In the genomic region with DNA sequence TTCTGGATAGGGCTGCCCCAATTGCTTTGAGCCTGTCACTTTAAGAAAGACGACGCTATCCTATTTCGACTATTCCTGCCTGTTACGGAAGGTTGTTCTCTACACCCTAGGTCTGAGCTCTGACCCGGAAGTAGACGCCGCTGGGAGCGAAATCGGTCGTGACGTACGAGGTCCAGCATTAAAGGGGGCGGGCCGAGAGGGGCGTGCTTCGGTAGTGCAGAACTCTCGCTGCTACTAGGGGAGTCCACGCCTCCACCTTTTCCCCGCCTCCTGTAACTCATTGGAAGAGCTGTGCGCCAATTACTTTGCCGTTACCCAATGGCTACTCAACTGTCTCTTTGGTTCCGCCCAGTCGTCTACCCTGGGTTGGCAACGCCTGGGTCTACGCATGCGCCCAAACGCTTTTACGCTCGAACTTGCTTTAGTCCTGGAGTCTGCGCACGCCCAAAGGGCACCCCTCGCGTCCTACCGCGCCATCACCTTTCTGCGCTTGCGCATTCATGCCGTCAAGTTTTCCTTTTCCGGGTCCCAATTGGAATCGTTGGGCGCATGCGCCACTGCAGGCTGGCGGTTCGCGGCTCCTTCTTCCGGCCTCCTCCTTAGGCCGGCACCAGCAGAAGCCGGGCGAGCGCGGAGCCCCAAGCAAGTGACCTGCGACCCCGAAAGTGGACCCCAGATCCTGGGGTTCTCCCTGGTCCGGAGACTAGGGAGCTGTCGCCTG, we compare ENCODE assay signal across 8 cellular contexts.
DNase-seq lines count a peak whose midpoint lies in the region; ATAC-seq and FAIRE-seq lines count a peak whose summit lies in the region.

A gene (plus strand): TSS at position 548 of the 721 bp plus-strand sequence. CDS start 536 bp downstream, outside the sequence.

- peak within 1 kb of the TSS; percentile 95 to 97 for H3K27ac Mint-ChIP-seq in effector memory CD8-positive, alpha-beta T cell

- peak; percentile 100 for FAIRE-seq in HTR-8/SVneo (lab: Jason Lieb, UNC)

- peaks cover 46% of the 10 kb centered on the region for H3K36me3 Mint-ChIP-seq in effector memory CD8-positive, alpha-beta T cell (ENCODE audit: insufficient read depth)

- H3K27me3 Mint-ChIP-seq in effector memory CD8-positive, alpha-beta T cell: no peaks in the 10 kb centered on the region

- peak; percentile 62 for ATAC-seq in GM21367 (IDR thresholded peaks at IDR 0.05; ENCODE audit: unreplicated experiment)
- peak; percentile 83 for ATAC-seq in effector memory CD8-positive, alpha-beta T cell (replicated peaks)

- H3K4me1 Mint-ChIP-seq in effector memory CD8-positive, alpha-beta T cell (ENCODE audit: low read depth in 2 of 2): peaks cover 35 to 42% of the 10 kb centered on the region in 2 donors

- H3K4me3 Mint-ChIP-seq in effector memory CD8-positive, alpha-beta T cell: peak within 1 kb of the TSS; percentile 94 to 96

- no peaks in the 10 kb centered on the region for H3K9me3 Mint-ChIP-seq in effector memory CD8-positive, alpha-beta T cell

- DNase-seq in COLO668 (lab: John Stamatoyannopoulos, UW; ENCODE audit: unreplicated experiment): peak; percentile 100
- DNase-seq in HTR-8/SVneo (ENCODE audit: insufficient read length, low spot score): peak; percentile 100
- DNase-seq in NOMO-1 treated with dmso at 0.1 percent for 144 hours (lab: John Stamatoyannopoulos, UW; ENCODE audit: unreplicated experiment): peak; percentile 100
- DNase-seq in activated CD8-positive, alpha-beta memory T cell treated with anti-CD3 and anti-CD28 coated beads for 48 hours (ENCODE audit: low read depth in 2 of 3, low spot score in 2 of 3): peak; percentile 96 to 99 (median 99)
- peak; percentile 99 to 100 (median 100) for DNase-seq in effector memory CD8-positive, alpha-beta T cell
- DNase-seq in medulla oblongata (ENCODE audit: extremely low spot score): peak; percentile 100
- peak; percentile 100 for DNase-seq in stimulated activated CD8-positive, alpha-beta memory T cell treated with anti-CD3 and anti-CD28 coated beads, Interleukin-12 subunit alpha, Interleukin-12 subunit beta, amount 100 ng/mL, for 1 hour (ENCODE audit: low read depth)

Comparison
In these comparisons a context has a peak if more than half of its experiments do, and no peak if none do; other contexts are left out.
1. Peak in every context shown above with its lines: DNase-seq and ATAC-seq.